ENCODE assay signal across 22 cellular contexts in the genomic region with DNA sequence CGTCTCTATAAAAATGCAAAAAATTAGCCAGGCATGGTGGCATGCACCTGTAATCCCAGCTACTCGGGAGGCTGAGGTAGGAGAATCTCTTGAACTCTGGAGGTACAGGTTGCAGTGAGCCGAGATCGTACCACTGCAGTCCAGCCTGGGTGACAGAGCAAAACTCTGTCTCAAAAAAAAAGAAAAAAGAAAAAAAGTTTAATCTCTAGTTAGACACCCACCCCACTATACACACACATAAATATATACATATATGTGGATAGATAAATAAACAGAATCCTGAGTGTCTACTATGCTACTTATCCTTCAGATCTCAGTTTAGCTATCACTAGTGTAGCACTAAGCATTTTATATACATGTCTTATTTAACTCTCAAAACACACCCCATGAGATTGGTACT. TPM values are rescaled to one million over a fixed set of nuclear protein-coding genes. Genes with fewer than 3 reads are reported as not detected.
DNase-seq lines count a peak whose midpoint lies in the region; ATAC-seq and TF ChIP-seq lines count a peak whose summit lies in the region.
"Had no signal": no experiment of that assay in that cellular context is flagged by ENCODE, and none has a peak within 500 bp of the region (broad histone marks: within the 10 kb centered on the region; RNA-seq: fewer than 3 reads in every experiment).

No MANE protein-coding gene starts in this region.

- H2BK12ac ChIP-seq in mesenchymal stem cell (ENCODE audit: low read length in 2 of 2) = no peak overlapping the region

- TF ChIP-seq CTCF in CD14-positive monocyte (IDR thresholded peaks at IDR 0.05) (no peak), GM23338 (conservative IDR thresholded peaks at IDR 0.05; ENCODE audit: low read depth in 2 of 2) (no peak), Caco-2 (IDR thresholded peaks at IDR 0.05; ENCODE audit: insufficient read depth in 1 of 2, low read depth in 1 of 2, low read length in 1 of 2, severe bottlenecking in 1 of 2, unreplicated experiment in 1 of 2) (no peak)

- H3K23ac ChIP-seq in mesenchymal stem cell (ENCODE audit: low read length in 2 of 2) = no peak overlapping the region

- no peak overlapping the region for H2BK15ac ChIP-seq in mesenchymal stem cell (ENCODE audit: low read depth, poor library complexity, severe bottlenecking)

- no peak for DNase-seq in activated CD4-positive, alpha-beta T cell treated with anti-CD3 and anti-CD28 coated beads, Interleukin-2, amount 10 ng/mL, durations not matched to agents 24 days and 14 days
- no peak for DNase-seq in activated CD4-positive, alpha-beta T cell treated with anti-CD3 and anti-CD28 coated beads, Interleukin-2, amount 50 U/mL, for 4 hours
- DNase-seq in CD14-positive monocyte (ENCODE audit: low spot score) = no peak
- no peak for DNase-seq in activated CD4-positive, alpha-beta memory T cell treated with anti-CD3 and anti-CD28 coated beads, Interleukin-2, amount 10 ng/mL, durations not matched to agents 7 days and 5 days
- DNase-seq in mesenchymal stem cell = peak; percentile 5
- DNase-seq in GM23338 (ENCODE audit: low spot score) = no peak
- no peak for DNase-seq in Caco-2
- DNase-seq: activated CD4-positive, alpha-beta T cell treated with anti-CD3 and anti-CD28 coated beads, Interleukin-2, amount 50 U/mL, for 48 hours; activated T-cell treated with anti-CD3 and anti-CD28 coated beads, Interleukin-2, amount 50 U/mL, for 48 hours; BE2C; effector memory CD4-positive, alpha-beta T cell; H7; left cardiac atrium; NCI-H187; NCI-H524 treated with DMSO at 0.1 percent for 48 hours; Peyer's patch had no signal

- H3K36me3 Mint-ChIP-seq in activated CD4-positive, alpha-beta T cell treated with anti-CD3 and anti-CD28 coated beads, Interleukin-2, amount 10 ng/mL, durations not matched to agents 24 days and 14 days (ENCODE audit: low read depth) = peaks cover 61% of the 10 kb centered on the region
- H3K36me3 Mint-ChIP-seq in CD14-positive monocyte (peaks cover 75 to 95% of the 10 kb centered on the region in 2 donors), GM23338 (ENCODE audit: low read depth) (no peaks in the 10 kb centered on the region), Caco-2 (ENCODE audit: insufficient read depth, unreplicated experiment) (no peaks in the 10 kb centered on the region)
- H3K36me3 Mint-ChIP-seq in activated CD4-positive, alpha-beta memory T cell treated with anti-CD3 and anti-CD28 coated beads, Interleukin-2, amount 10 ng/mL, durations not matched to agents 7 days and 5 days (ENCODE audit: low read depth) = peaks cover 74% of the 10 kb centered on the region

- H3K18ac ChIP-seq in mesenchymal stem cell (ENCODE audit: low read depth in 1 of 2, low read length in 2 of 2) = no peak overlapping the region

- H3K4me2 ChIP-seq in mesenchymal stem cell (ENCODE audit: low read length, poor library complexity, severe bottlenecking) = no peak overlapping the region
- no peak overlapping the region for H3K4me2 ChIP-seq in GM23338

- no peaks in the 10 kb centered on the region for H3K27me3 Mint-ChIP-seq in activated CD4-positive, alpha-beta T cell treated with anti-CD3 and anti-CD28 coated beads, Interleukin-2, amount 10 ng/mL, durations not matched to agents 24 days and 14 days
- H3K27me3 Mint-ChIP-seq in CD14-positive monocyte (ENCODE audit: low read depth in 3 of 3) (peaks cover 0 to 2% (median 1%) of the 10 kb centered on the region in 3 donors), GM23338 (ENCODE audit: insufficient read depth, low read depth, poor library complexity) (peaks cover 2% of the 10 kb centered on the region), Caco-2 (ENCODE audit: insufficient read depth, unreplicated experiment) (no peaks in the 10 kb centered on the region)
- no peaks in the 10 kb centered on the region for H3K27me3 Mint-ChIP-seq in activated CD4-positive, alpha-beta memory T cell treated with anti-CD3 and anti-CD28 coated beads, Interleukin-2, amount 10 ng/mL, durations not matched to agents 7 days and 5 days

- H3K14ac ChIP-seq in mesenchymal stem cell (ENCODE audit: low read length in 2 of 2) = no peak overlapping the region

- H3K4me3 ChIP-seq in mesenchymal stem cell (ENCODE audit: insufficient read depth in 1 of 2, low read depth in 1 of 2, low read length in 2 of 2) = no peak overlapping the region
- H3K4me3 ChIP-seq in GM23338 = no peak overlapping the region
- H3K4me3 ChIP-seq in Caco-2 (ENCODE audit: low read depth, low read length) = no peak overlapping the region
- H3K4me3 ChIP-seq: heart right ventricle, Peyer's patch, SJSA1, suprapubic skin had no signal

- no peaks in the 10 kb centered on the region for H3K9me2 ChIP-seq in GM23338 (ENCODE audit: insufficient read depth)

- no peak overlapping the region for H2AFZ ChIP-seq in mesenchymal stem cell (ENCODE audit: low read depth, low read length)
- H2AFZ ChIP-seq in GM23338 = no peak overlapping the region

- peak overlapping the region; percentile 56 for H3K27ac Mint-ChIP-seq in activated CD4-positive, alpha-beta T cell treated with anti-CD3 and anti-CD28 coated beads, Interleukin-2, amount 10 ng/mL, durations not matched to agents 24 days and 14 days
- H3K27ac Mint-ChIP-seq in CD14-positive monocyte = peak overlapping the region in 4 of 7 donors; percentile 24 to 77 (median 40)
- H3K27ac Mint-ChIP-seq in activated CD4-positive, alpha-beta memory T cell treated with anti-CD3 and anti-CD28 coated beads, Interleukin-2, amount 10 ng/mL, durations not matched to agents 7 days and 5 days = peak overlapping the region; percentile 66
- H3K27ac Mint-ChIP-seq in GM23338 = no peak overlapping the region
- H3K27ac Mint-ChIP-seq in Caco-2 (ENCODE audit: unreplicated experiment) = no peak overlapping the region

- H2BK5ac ChIP-seq in mesenchymal stem cell (ENCODE audit: low read depth, low read length, poor library complexity, severe bottlenecking) = no peak overlapping the region

- H2BK120ac ChIP-seq in mesenchymal stem cell (ENCODE audit: low read depth, low read length) = no peak overlapping the region

- H3K36me3 ChIP-seq in mesenchymal stem cell (ENCODE audit: control insufficient read depth in 1 of 2, insufficient read depth in 2 of 2, low read depth in 1 of 2, low read length in 2 of 2) = no peaks in the 10 kb centered on the region
- no peaks in the 10 kb centered on the region for H3K36me3 ChIP-seq in GM23338 (ENCODE audit: insufficient read depth)
- H3K36me3 ChIP-seq in Caco-2 (ENCODE audit: control insufficient read depth, insufficient read depth, low read length) = no peaks in the 10 kb centered on the region
- H3K36me3 ChIP-seq: BE2C, Peyer's patch, SJSA1, suprapubic skin had no signal

- H3K4me1 ChIP-seq in mesenchymal stem cell (ENCODE audit: control insufficient read depth, insufficient read depth, low read depth, low read length) (peaks cover 10% of the 10 kb centered on the region), GM23338 (ENCODE audit: insufficient read depth) (no peaks in the 10 kb centered on the region), Caco-2 (no peaks in the 10 kb centered on the region)
- H3K4me1 ChIP-seq: BE2C, Peyer's patch had no signal

- no peak overlapping the region for H2AK5ac ChIP-seq in mesenchymal stem cell (ENCODE audit: low read length, severe bottlenecking)

- peaks cover 32% of the 10 kb centered on the region for H3K4me1 Mint-ChIP-seq in activated CD4-positive, alpha-beta T cell treated with anti-CD3 and anti-CD28 coated beads, Interleukin-2, amount 10 ng/mL, durations not matched to agents 24 days and 14 days
- H3K4me1 Mint-ChIP-seq in CD14-positive monocyte = peaks cover 11% of the 10 kb centered on the region
- H3K4me1 Mint-ChIP-seq in activated CD4-positive, alpha-beta memory T cell treated with anti-CD3 and anti-CD28 coated beads, Interleukin-2, amount 10 ng/mL, durations not matched to agents 7 days and 5 days = peaks cover 49% of the 10 kb centered on the region
- H3K4me1 Mint-ChIP-seq in GM23338 = peaks cover 9% of the 10 kb centered on the region
- no peaks in the 10 kb centered on the region for H3K4me1 Mint-ChIP-seq in Caco-2 (ENCODE audit: low read depth, unreplicated experiment)

- H3K4ac ChIP-seq in mesenchymal stem cell (ENCODE audit: low read depth in 1 of 2, low read length in 2 of 2) = no peak overlapping the region

- peaks cover 0 to 18% of the 10 kb centered on the region in 2 experiments for H3K27me3 ChIP-seq in mesenchymal stem cell (ENCODE audit: control insufficient read depth in 1 of 2, insufficient read depth in 1 of 2, low read length in 2 of 2)
- no peaks in the 10 kb centered on the region for H3K27me3 ChIP-seq in GM23338 (ENCODE audit: insufficient read depth)
- no peaks in the 10 kb centered on the region for H3K27me3 ChIP-seq in Caco-2 (replicated peaks; ENCODE audit: control insufficient read depth, insufficient read depth, low read length)
- H3K27me3 ChIP-seq: BE2C, Peyer's patch, SJSA1, suprapubic skin had no signal

- H3K79me1 ChIP-seq in mesenchymal stem cell (replicated peaks; ENCODE audit: low read length, poor library complexity, severe bottlenecking) = no peaks in the 10 kb centered on the region

- no peaks in the 10 kb centered on the region for H3K9me3 Mint-ChIP-seq in activated CD4-positive, alpha-beta T cell treated with anti-CD3 and anti-CD28 coated beads, Interleukin-2, amount 10 ng/mL, durations not matched to agents 24 days and 14 days
- H3K9me3 Mint-ChIP-seq in CD14-positive monocyte = no peaks in the 10 kb centered on the region
- H3K9me3 Mint-ChIP-seq in activated CD4-positive, alpha-beta memory T cell treated with anti-CD3 and anti-CD28 coated beads, Interleukin-2, amount 10 ng/mL, durations not matched to agents 7 days and 5 days = no peaks in the 10 kb centered on the region
- no peaks in the 10 kb centered on the region for H3K9me3 Mint-ChIP-seq in GM23338
- no peaks in the 10 kb centered on the region for H3K9me3 Mint-ChIP-seq in Caco-2 (ENCODE audit: unreplicated experiment)

- H3K4me3 Mint-ChIP-seq in activated CD4-positive, alpha-beta T cell treated with anti-CD3 and anti-CD28 coated beads, Interleukin-2, amount 10 ng/mL, durations not matched to agents 24 days and 14 days = no peak overlapping the region
- H3K4me3 Mint-ChIP-seq in CD14-positive monocyte (no peak overlapping the region), GM23338 (no peak overlapping the region), Caco-2 (ENCODE audit: unreplicated experiment) (no peak overlapping the region)
- no peak overlapping the region for H3K4me3 Mint-ChIP-seq in activated CD4-positive, alpha-beta memory T cell treated with anti-CD3 and anti-CD28 coated beads, Interleukin-2, amount 10 ng/mL, durations not matched to agents 7 days and 5 days

- no peaks in the 10 kb centered on the region for H3F3A ChIP-seq in GM23338 (replicated peaks; ENCODE audit: low read depth)

- CTCF ChIA-PET in activated CD4-positive, alpha-beta memory T cell treated with anti-CD3 and anti-CD28 coated beads, Interleukin-2, amount 10 ng/mL, durations not matched to agents 7 days and 5 days (lab: Charles Lee) = interaction anchor here (1.0 to 2.0 kb wide), 4 partner anchors 12 to 107 kb away, joined by 3 to 10 read pairs (median 6); no protein-coding TSS in a partner anchor
- CTCF ChIA-PET in Caco-2 (lab: Charles Lee) = no interaction called here

- H3K27ac ChIP-seq in mesenchymal stem cell (ENCODE audit: low read length, poor library complexity, severe bottlenecking) = no peak overlapping the region
- H3K27ac ChIP-seq in GM23338 (ENCODE audit: low read depth) = no peak overlapping the region
- H3K27ac ChIP-seq: heart right ventricle, Peyer's patch, SJSA1, suprapubic skin, VCaP had no signal

- H4K20me1 ChIP-seq in GM23338 (replicated peaks; ENCODE audit: insufficient read depth) = no peaks in the 10 kb centered on the region

- ATAC-seq in HG03439 (IDR thresholded peaks at IDR 0.05; ENCODE audit: unreplicated experiment) (no peak), GM23338 (no peak)

- intact Hi-C loops in activated CD4-positive, alpha-beta T cell treated with anti-CD3 and anti-CD28 coated beads, Interleukin-2, amount 10 ng/mL, durations not matched to agents 24 days and 14 days (cut with micrococcal nuclease) = no loop called here
- intact Hi-C loops in CD14-positive monocyte (cut with micrococcal nuclease) = no loop called here
- intact Hi-C loops in Caco-2 (cut with micrococcal nuclease; ENCODE audit: unreplicated experiment) = no loop called here

- BruUV-seq in Caco-2 (replicated peaks; lab: Mats Ljungman, UMichigan) = no TSS peak

- no peak overlapping the region for H3K9ac ChIP-seq in mesenchymal stem cell (ENCODE audit: low read length)

- no peak overlapping the region for H4K8ac ChIP-seq in mesenchymal stem cell (ENCODE audit: low read length)

- 88% methylated on average over 2 of the region's 4 CpGs for WGBS in mesenchymal stem cell

- no peaks in the 10 kb centered on the region for H3K79me2 ChIP-seq in GM23338 (replicated peaks; ENCODE audit: insufficient read depth)

- POLR2A ChIA-PET in activated CD4-positive, alpha-beta memory T cell treated with anti-CD3 and anti-CD28 coated beads, Interleukin-2, amount 10 ng/mL, durations not matched to agents 7 days and 5 days (lab: Charles Lee) = interaction anchor here (0.7 to 19.7 kb wide), 13 partner anchors 8 to 66 kb away, joined by 3 to 185 read pairs (median 4); partner anchors contain the start of genes DCTPP1, ITGAL and ZNF747
- POLR2A ChIA-PET in Caco-2 (lab: Charles Lee) = no interaction called here

- no peak overlapping the region for H4K91ac ChIP-seq in mesenchymal stem cell (ENCODE audit: low read length)

- H3K9me3 ChIP-seq in mesenchymal stem cell (ENCODE audit: control insufficient read depth, low read length) (no peaks in the 10 kb centered on the region), Caco-2 (no peaks in the 10 kb centered on the region)
- H3K9me3 ChIP-seq: BE2C, heart right ventricle, Peyer's patch, SJSA1, suprapubic skin had no signal

RNA-seq across cellular contexts. Expression of gene ITGAL, which starts 18.7 kb away (rescaled TPM):
- total RNA-seq in activated CD4-positive, alpha-beta T cell treated with anti-CD3 and anti-CD28 coated beads, Interleukin-2, amount 10 ng/mL, durations not matched to agents 24 days and 14 days = 264 and 267 TPM in 2 replicates
- polyA plus RNA-seq in CD14-positive monocyte (100 to 1,000 TPM in 1 of 2 donors, 10 to 100 TPM in 1; 56.8 to 109 TPM), GM23338 (2016; fragmentation: Nextera tagmentation; extraction: Ambion mirVana) (0.05 and 0.43 TPM in 2 replicates)
- total RNA-seq in activated CD4-positive, alpha-beta memory T cell treated with anti-CD3 and anti-CD28 coated beads, Interleukin-2, amount 10 ng/mL, durations not matched to agents 7 days and 5 days = 100 to 1,000 TPM; 583 to 586 TPM
- polyA plus RNA-seq in mesenchymal stem cell (2013, experiment 1 of 2) = not detected
- 0.07 TPM for polyA plus RNA-seq in mesenchymal stem cell (2013, experiment 2 of 2)
- 0.07 TPM in 1 of 2 replicates, not detected in the other for total RNA-seq in GM23338 (2014; rRNA removed; shearing (Covaris generic))
- 0.57 TPM in 1 of 2 replicates, not detected in the other for total RNA-seq in Caco-2 (2022)
- total RNA-seq: bronchial epithelial cell, SJSA1 had no signal

RNA-seq across cellular contexts. Expression of gene ZNF768, which starts 35.1 kb away (rescaled TPM):
- 12.9 and 14.8 TPM in 2 replicates for total RNA-seq in activated CD4-positive, alpha-beta T cell treated with anti-CD3 and anti-CD28 coated beads, Interleukin-2, amount 10 ng/mL, durations not matched to agents 24 days and 14 days
- 1 to 10 TPM; 2.8 to 3.0 TPM for polyA plus RNA-seq in CD14-positive monocyte
- total RNA-seq in activated CD4-positive, alpha-beta memory T cell treated with anti-CD3 and anti-CD28 coated beads, Interleukin-2, amount 10 ng/mL, durations not matched to agents 7 days and 5 days = 1 to 10 TPM; 5.9 to 6.0 TPM
- polyA plus RNA-seq in mesenchymal stem cell (2013, experiment 1 of 2) = 21.3 TPM
- 20.6 TPM for polyA plus RNA-seq in mesenchymal stem cell (2013, experiment 2 of 2)
- 34.6 and 43.0 TPM in 2 replicates for total RNA-seq in GM23338 (2014; rRNA removed; shearing (Covaris generic))
- polyA plus RNA-seq in GM23338 (2016; fragmentation: Nextera tagmentation; extraction: Ambion mirVana) = 8.3 and 8.5 TPM in 2 replicates
- total RNA-seq in Caco-2 (2022) = 30.3 and 30.6 TPM in 2 replicates

RNA-seq across cellular contexts. Expression of gene ZNF747, which starts 43.4 kb away (rescaled TPM):
- 10.5 and 13.6 TPM in 2 replicates for total RNA-seq in activated CD4-positive, alpha-beta T cell treated with anti-CD3 and anti-CD28 coated beads, Interleukin-2, amount 10 ng/mL, durations not matched to agents 24 days and 14 days
- polyA plus RNA-seq in CD14-positive monocyte (1 to 10 TPM; 4.1 to 6.6 TPM), GM23338 (2016; fragmentation: Nextera tagmentation; extraction: Ambion mirVana) (3.0 and 4.2 TPM in 2 replicates)
- total RNA-seq in activated CD4-positive, alpha-beta memory T cell treated with anti-CD3 and anti-CD28 coated beads, Interleukin-2, amount 10 ng/mL, durations not matched to agents 7 days and 5 days = 10 to 100 TPM; 10.6 to 10.7 TPM
- 2.6 TPM for polyA plus RNA-seq in mesenchymal stem cell (2013, experiment 1 of 2)
- 3.0 TPM for polyA plus RNA-seq in mesenchymal stem cell (2013, experiment 2 of 2)
- 10.8 and 12.6 TPM in 2 replicates for total RNA-seq in GM23338 (2014; rRNA removed; shearing (Covaris generic))
- total RNA-seq in Caco-2 (2022) = 6.9 and 8.1 TPM in 2 replicates

RNA-seq across cellular contexts. Expression of gene SEPHS2, which starts 45.6 kb away (rescaled TPM):
- 79.7 and 80.2 TPM in 2 replicates for total RNA-seq in activated CD4-positive, alpha-beta T cell treated with anti-CD3 and anti-CD28 coated beads, Interleukin-2, amount 10 ng/mL, durations not matched to agents 24 days and 14 days
- polyA plus RNA-seq in CD14-positive monocyte = 10 to 100 TPM; 54.2 to 56.4 TPM
- total RNA-seq in activated CD4-positive, alpha-beta memory T cell treated with anti-CD3 and anti-CD28 coated beads, Interleukin-2, amount 10 ng/mL, durations not matched to agents 7 days and 5 days = 10 to 100 TPM; 56.3 to 57.8 TPM
- polyA plus RNA-seq in mesenchymal stem cell (2013, experiment 1 of 2) = 35.7 TPM
- 36.5 TPM for polyA plus RNA-seq in mesenchymal stem cell (2013, experiment 2 of 2)
- 35.2 and 43.0 TPM in 2 replicates for total RNA-seq in GM23338 (2014; rRNA removed; shearing (Covaris generic))
- 27.3 and 29.7 TPM in 2 replicates for polyA plus RNA-seq in GM23338 (2016; fragmentation: Nextera tagmentation; extraction: Ambion mirVana)
- total RNA-seq in Caco-2 (2022) = 80.2 and 91.6 TPM in 2 replicates

Comparison
In these comparisons a context has a peak if more than half of its experiments do, and no peak if none do; other contexts are left out.
1. H3K27ac Mint-ChIP-seq: peak in activated CD4-positive, alpha-beta T cell treated with anti-CD3 and anti-CD28 coated beads, Interleukin-2, amount 10 ng/mL, durations not matched to agents 24 days and 14 days (single experiment), CD14-positive monocyte (4 of 7) and activated CD4-positive, alpha-beta memory T cell treated with anti-CD3 and anti-CD28 coated beads, Interleukin-2, amount 10 ng/mL, durations not matched to agents 7 days and 5 days (single experiment); none in GM23338 (single experiment) and Caco-2 (single experiment).
2. RNA of gene ITGAL, which starts 18.7 kb away (total RNA-seq): 583 to 586 TPM in activated CD4-positive, alpha-beta memory T cell treated with anti-CD3 and anti-CD28 coated beads, Interleukin-2, amount 10 ng/mL, durations not matched to agents 7 days and 5 days and 264 to 267 TPM in activated CD4-positive, alpha-beta T cell treated with anti-CD3 and anti-CD28 coated beads, Interleukin-2, amount 10 ng/mL, durations not matched to agents 24 days and 14 days; 0.57 TPM in Caco-2 and 0.07 TPM in GM23338; every median in the first group is over 100 times any median in the second.